ENCODE assay signal across 1 cellular context in genomic region chr5:33120671-33121070, GRCh38.
TF ChIP-seq lines count a peak whose summit lies in the region.

No MANE protein-coding gene starts in this region.

TF ChIP-seq in WTC11, 78 proteins besides CTCF, POLR2A, EP300 and RAD21 (continued from another document):
- TF ChIP-seq AR (CRISPR knock-in tag; IDR thresholded peaks at IDR 0.05), result no peak
TF ChIP-seq in WTC11: peak in this region for 0.
